17 cellular contexts compared by ENCODE assay signal in the genomic region with DNA sequence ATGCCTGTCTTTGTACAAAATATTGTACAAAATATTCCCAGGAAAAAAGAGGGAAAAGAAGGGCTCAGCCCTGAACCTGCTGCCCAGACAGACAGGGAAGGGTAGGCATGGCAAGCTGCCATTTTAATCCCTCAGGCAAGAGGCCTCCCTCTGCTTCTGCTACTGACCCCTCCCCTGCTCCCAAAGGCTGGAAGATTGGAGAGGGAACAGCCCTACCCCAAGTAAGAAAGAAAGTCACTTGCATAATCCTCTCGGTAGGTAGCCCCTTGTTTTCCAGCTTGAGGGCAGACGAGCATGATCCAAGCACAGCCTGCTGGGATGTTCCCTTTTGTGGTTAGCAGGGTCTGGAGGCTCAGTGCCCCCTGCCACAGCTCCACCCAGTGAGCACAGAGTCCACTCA. TPM values are rescaled to one million over a fixed set of nuclear protein-coding genes. Genes with fewer than 3 reads are reported as not detected.
DNase-seq lines count a peak whose midpoint lies in the region; ATAC-seq and TF ChIP-seq lines count a peak whose summit lies in the region.
"Had no signal": no experiment of that assay in that cellular context is flagged by ENCODE, and none has a peak within 500 bp of the region (broad histone marks: within the 10 kb centered on the region; RNA-seq: fewer than 3 reads in every experiment).

No MANE protein-coding gene starts in this region.

- H3K9me3 ChIP-seq in heart right ventricle (no peaks in the 10 kb centered on the region), endodermal cell (ENCODE audit: control insufficient read depth, low read length) (no peaks in the 10 kb centered on the region), uterus (no peaks in the 10 kb centered on the region)
- H3K9me3 ChIP-seq: SJSA1 had no signal

- H3K4me3 Mint-ChIP-seq in endodermal cell, result no peak overlapping the region
- H3K4me3 Mint-ChIP-seq in nephron progenitor cell, result no peak overlapping the region
- no peak overlapping the region for H3K4me3 Mint-ChIP-seq in chondrocyte (ENCODE audit: unreplicated experiment)

- H3K27ac Mint-ChIP-seq in endodermal cell, result peak overlapping the region; percentile 87
- H3K27ac Mint-ChIP-seq in nephron progenitor cell, result no peak overlapping the region
- H3K27ac Mint-ChIP-seq in chondrocyte (ENCODE audit: unreplicated experiment), result no peak overlapping the region

- H3K36me3 ChIP-seq in heart right ventricle (peaks cover 0 to 91% (median 47%) of the 10 kb centered on the region in 9 donors), endodermal cell (ENCODE audit: control insufficient read depth, insufficient read depth, low read length) (peaks cover 56% of the 10 kb centered on the region), uterus (no peaks in the 10 kb centered on the region)

- peaks cover 7% of the 10 kb centered on the region for H3K4me1 Mint-ChIP-seq in endodermal cell
- peaks cover 14% of the 10 kb centered on the region for H3K4me1 Mint-ChIP-seq in nephron progenitor cell
- H3K4me1 Mint-ChIP-seq in chondrocyte (ENCODE audit: low read depth), result peaks cover 24% of the 10 kb centered on the region

- H3K4me1 ChIP-seq in heart right ventricle, result peaks cover 6 to 61% (median 28%) of the 10 kb centered on the region in 9 donors
- H3K4me1 ChIP-seq in endodermal cell (ENCODE audit: control insufficient read depth, insufficient read depth, low read length), result peaks cover 3% of the 10 kb centered on the region
- H3K4me1 ChIP-seq in uterus, result no peaks in the 10 kb centered on the region
- H3K4me1 ChIP-seq: SJSA1 had no signal

- DNase-seq in heart right ventricle (no peak), cardiac septum (ENCODE audit: low spot score) (no peak), NCI-H69 (lab: John Stamatoyannopoulos, UW) (peak; percentile 3), endodermal cell (peak; percentile 80), uterus (no peak), nephron progenitor cell (no peak), chondrocyte (ENCODE audit: low spot score) (no peak)
- DNase-seq in activated T-cell treated with anti-CD3 and anti-CD28 coated beads, Interleukin-2, amount 50 U/mL, for 48 hours, result no peak
- DNase-seq: 8988T, GDM1, KG1, NCI-H1417, NCI-H187, NCI-H2107, NCI-H510A treated with DMSO at 0.1 percent for 48 hours had no signal

- no peaks in the 10 kb centered on the region for H3K27me3 ChIP-seq in heart right ventricle
- no peaks in the 10 kb centered on the region for H3K27me3 ChIP-seq in endodermal cell (ENCODE audit: control insufficient read depth, insufficient read depth, low read length, poor library complexity, severe bottlenecking)
- no peaks in the 10 kb centered on the region for H3K27me3 ChIP-seq in uterus
- H3K27me3 ChIP-seq: SJSA1 had no signal

- H3K27me3 Mint-ChIP-seq in endodermal cell (ENCODE audit: insufficient read depth) (no peaks in the 10 kb centered on the region), nephron progenitor cell (ENCODE audit: low read depth, poor library complexity) (peaks cover 4% of the 10 kb centered on the region), chondrocyte (ENCODE audit: low read depth) (no peaks in the 10 kb centered on the region)

- H3K36me3 Mint-ChIP-seq in endodermal cell (ENCODE audit: low read depth), result peaks cover 60% of the 10 kb centered on the region
- H3K36me3 Mint-ChIP-seq in nephron progenitor cell (ENCODE audit: low read depth), result peaks cover 53% of the 10 kb centered on the region
- H3K36me3 Mint-ChIP-seq in chondrocyte (ENCODE audit: low read depth), result peaks cover 42% of the 10 kb centered on the region

- TF ChIP-seq CTCF in heart right ventricle (IDR thresholded peaks at IDR 0.05), result no peak
- TF ChIP-seq CTCF in endodermal cell (conservative IDR thresholded peaks at IDR 0.05), result no peak
- no peak for TF ChIP-seq CTCF in uterus (IDR thresholded peaks at IDR 0.05)
- TF ChIP-seq CTCF in nephron progenitor cell (IDR thresholded peaks at IDR 0.05), result no peak
- TF ChIP-seq CTCF in chondrocyte (IDR thresholded peaks at IDR 0.05), result no peak

- no peak overlapping the region for H3K9ac ChIP-seq in endodermal cell (ENCODE audit: extremely low read depth, low read length, poor library complexity, severe bottlenecking)

- no peak for TF ChIP-seq POLR2A in uterus (IDR thresholded peaks at IDR 0.05)

- ATAC-seq in heart right ventricle, result no peak
- ATAC-seq: HCT116 had no signal

- H3K4me3 ChIP-seq in heart right ventricle, result no peak overlapping the region
- H3K4me3 ChIP-seq in endodermal cell (ENCODE audit: low read length), result no peak overlapping the region
- H3K4me3 ChIP-seq in uterus, result no peak overlapping the region
- H3K4me3 ChIP-seq: SJSA1 had no signal

- H3K27ac ChIP-seq in heart right ventricle, result peak overlapping the region in 7 of 10 donors; percentile 21 to 77 (median 49)
- no peak overlapping the region for H3K27ac ChIP-seq in endodermal cell (ENCODE audit: low read depth, low read length)
- H3K27ac ChIP-seq in uterus, result peak overlapping the region; percentile 20 to 77
- H3K27ac ChIP-seq: SJSA1 had no signal

- WGBS in heart right ventricle, 2 donors, result 49 to 65% methylated on average over 2 of the region's 2 CpGs
- 38% methylated on average over 2 of the region's 2 CpGs; no CpG with 5 or more reads in 1 of the 2 experiments for WGBS in endodermal cell (ENCODE audit: insufficient coverage in 1 of 2, insufficient read length in 1 of 2), 2 experiments

- intact Hi-C loops in heart right ventricle (cut with DNase I), result no loop called here
- intact Hi-C loops in cardiac septum (cut with DNase I), result no loop called here
- intact Hi-C loops in uterus (cut with DNase I; ENCODE audit: low total_unique reads), result no loop called here

- H3K9me3 Mint-ChIP-seq in endodermal cell (no peaks in the 10 kb centered on the region), nephron progenitor cell (no peaks in the 10 kb centered on the region), chondrocyte (ENCODE audit: low read depth) (no peaks in the 10 kb centered on the region)

RNA-seq across cellular contexts. Expression of a gene that starts 20.7 kb away (rescaled TPM):
- 100 to 1,000 TPM in 8 of 10 donors, 10 to 100 TPM in 2; 84.4 to 144 (median 122) TPM for total RNA-seq in heart right ventricle
- polyA plus RNA-seq in heart right ventricle, result 100 to 1,000 TPM in 1 of 2 donors, 10 to 100 TPM in 1; 35.3 to 123 TPM
- 195 TPM for total RNA-seq in cardiac septum
- 10 to 100 TPM; 52.8 to 58.6 TPM for total RNA-seq in endodermal cell
- 41.9 TPM for polyA plus RNA-seq in endodermal cell (2013, experiment 1 of 2)
- polyA plus RNA-seq in endodermal cell (2013, experiment 2 of 2), result 38.2 TPM
- total RNA-seq in uterus, result 10 to 100 TPM; 10.6 to 75.8 (median 55.0) TPM
- total RNA-seq in chondrocyte, result 54.9 to 57.6 TPM (median 57.2 TPM) in 3 replicates

RNA-seq across cellular contexts. Expression of a gene that starts 50.1 kb away (rescaled TPM):
- total RNA-seq in heart right ventricle (1 to 10 TPM; 2.2 to 7.8 (median 4.1) TPM), cardiac septum (9.2 TPM), endodermal cell (10 to 100 TPM; 40.6 to 59.9 TPM), uterus (10 to 100 TPM in 2 of 4 donors, 1 to 10 TPM in 2; 5.9 to 62.2 (median 22.7) TPM), chondrocyte (57.5 to 72.6 TPM (median 69.5 TPM) in 3 replicates)
- polyA plus RNA-seq in heart right ventricle, result 10 to 100 TPM in 1 of 2 donors, 1 to 10 TPM in 1; 4.3 to 13.5 TPM
- polyA plus RNA-seq in endodermal cell (2013, experiment 1 of 2), result 57.5 TPM
- 51.8 TPM for polyA plus RNA-seq in endodermal cell (2013, experiment 2 of 2)

RNA-seq across cellular contexts. Expression of a gene that starts 51.6 kb away (rescaled TPM):
- total RNA-seq in heart right ventricle, result 10 to 100 TPM; 17.6 to 27.2 (median 23.0) TPM
- 1 to 10 TPM; 2.7 to 4.0 TPM for polyA plus RNA-seq in heart right ventricle
- 23.5 TPM for total RNA-seq in cardiac septum
- total RNA-seq in endodermal cell, result 10 to 100 TPM; 43.0 to 54.0 TPM
- 26.7 TPM for polyA plus RNA-seq in endodermal cell (2013, experiment 1 of 2)
- 32.1 TPM for polyA plus RNA-seq in endodermal cell (2013, experiment 2 of 2)
- total RNA-seq in uterus, result 10 to 100 TPM; 17.4 to 46.8 (median 33.9) TPM
- 26.4 to 34.9 TPM (median 28.9 TPM) in 3 replicates for total RNA-seq in chondrocyte

Comparison
In these comparisons a context has a peak if more than half of its experiments do, and no peak if none do; other contexts are left out.
1. DNase-seq: peak in NCI-H69 (single experiment) and endodermal cell (single experiment); none in heart right ventricle (0 of 2), cardiac septum (single experiment), uterus (0 of 2), nephron progenitor cell (single experiment), activated T-cell treated with anti-CD3 and anti-CD28 coated beads, Interleukin-2, amount 50 U/mL, for 48 hours (0 of 2) and chondrocyte (single experiment).